Comparison of ENCODE assay signal across 1 cellular context in genomic region chr11:70270104-70270876, GRCh38.
A peak's percentile ranks its signal among the peaks of the same experiment; 100 is the strongest.
TF ChIP-seq lines count a peak whose summit lies in the region.

Gene PPFIA1, plus strand, starts transcription at chr11:70270690. Its CDS starts 1,483 bp downstream, at chr11:70272173.

TF ChIP-seq in HepG2, 621 proteins besides CTCF, POLR2A, EP300 and RAD21 (continued from another document and continues in another):
- no peak for TF ChIP-seq CSRNP2 (CRISPR knock-in tag; conservative IDR thresholded peaks at IDR 0.05; ENCODE audit: low read depth)
- TF ChIP-seq U2AF2 (IDR thresholded peaks at IDR 0.05; ENCODE audit: low read depth, low read length) = no peak
- no peak for TF ChIP-seq PCBP1 (IDR thresholded peaks at IDR 0.05; ENCODE audit: borderline replicate concordance, low read depth, low read length)
- TF ChIP-seq, protein P1, sequence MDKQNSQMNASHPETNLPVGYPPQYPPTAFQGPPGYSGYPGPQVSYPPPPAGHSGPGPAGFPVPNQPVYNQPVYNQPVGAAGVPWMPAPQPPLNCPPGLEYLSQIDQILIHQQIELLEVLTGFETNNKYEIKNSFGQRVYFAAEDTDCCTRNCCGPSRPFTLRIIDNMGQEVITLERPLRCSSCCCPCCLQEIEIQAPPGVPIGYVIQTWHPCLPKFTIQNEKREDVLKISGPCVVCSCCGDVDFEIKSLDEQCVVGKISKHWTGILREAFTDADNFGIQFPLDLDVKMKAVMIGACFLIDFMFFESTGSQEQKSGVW (CRISPR knock-in tag; IDR thresholded peaks at IDR 0.05; ENCODE audit: borderline replicate concordance) = no peak
- TF ChIP-seq, protein P2, sequence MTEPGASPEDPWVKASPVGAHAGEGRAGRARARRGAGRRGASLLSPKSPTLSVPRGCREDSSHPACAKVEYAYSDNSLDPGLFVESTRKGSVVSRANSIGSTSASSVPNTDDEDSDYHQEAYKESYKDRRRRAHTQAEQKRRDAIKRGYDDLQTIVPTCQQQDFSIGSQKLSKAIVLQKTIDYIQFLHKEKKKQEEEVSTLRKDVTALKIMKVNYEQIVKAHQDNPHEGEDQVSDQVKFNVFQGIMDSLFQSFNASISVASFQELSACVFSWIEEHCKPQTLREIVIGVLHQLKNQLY (CRISPR knock-in tag; IDR thresholded peaks at IDR 0.05) = no peak; the same call in 1 of the 2 replicates
- TF ChIP-seq ZBTB39 (CRISPR knock-in tag; IDR thresholded peaks at IDR 0.05) = no peak
- peak; percentile 7 for TF ChIP-seq RXRB (CRISPR knock-in tag; IDR thresholded peaks at IDR 0.05; ENCODE audit: borderline replicate concordance)
- TF ChIP-seq ZNF740 (CRISPR knock-in tag; IDR thresholded peaks at IDR 0.05) = peak; percentile 38; the same call in 1 of the 2 replicates
- no peak for TF ChIP-seq MEF2D (CRISPR knock-in tag; IDR thresholded peaks at IDR 0.05)
- no peak for TF ChIP-seq ZNF337 (CRISPR knock-in tag; IDR thresholded peaks at IDR 0.05; ENCODE audit: borderline replicate concordance, low read depth)
- TF ChIP-seq NFE2L1 (CRISPR knock-in tag; IDR thresholded peaks at IDR 0.05; ENCODE audit: borderline replicate concordance) = no peak
- peak; percentile 37; the same call in 1 of the 2 replicates for TF ChIP-seq ZNF160 (CRISPR knock-in tag; IDR thresholded peaks at IDR 0.05)
- no peak for TF ChIP-seq DR1 (CRISPR knock-in tag; IDR thresholded peaks at IDR 0.05)
- TF ChIP-seq ZBTB44 (CRISPR knock-in tag; IDR thresholded peaks at IDR 0.05) = no peak
- TF ChIP-seq, protein P3, sequence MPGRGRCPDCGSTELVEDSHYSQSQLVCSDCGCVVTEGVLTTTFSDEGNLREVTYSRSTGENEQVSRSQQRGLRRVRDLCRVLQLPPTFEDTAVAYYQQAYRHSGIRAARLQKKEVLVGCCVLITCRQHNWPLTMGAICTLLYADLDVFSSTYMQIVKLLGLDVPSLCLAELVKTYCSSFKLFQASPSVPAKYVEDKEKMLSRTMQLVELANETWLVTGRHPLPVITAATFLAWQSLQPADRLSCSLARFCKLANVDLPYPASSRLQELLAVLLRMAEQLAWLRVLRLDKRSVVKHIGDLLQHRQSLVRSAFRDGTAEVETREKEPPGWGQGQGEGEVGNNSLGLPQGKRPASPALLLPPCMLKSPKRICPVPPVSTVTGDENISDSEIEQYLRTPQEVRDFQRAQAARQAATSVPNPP (CRISPR knock-in tag; IDR thresholded peaks at IDR 0.05) = no peak
- 0 out of 2 replicates have a peak, but pooled peaks have one; percentile 17 for TF ChIP-seq PRDM15 (CRISPR knock-in tag; IDR thresholded peaks at IDR 0.05)
- no peak for TF ChIP-seq CEBPB (IDR thresholded peaks at IDR 0.05; ENCODE audit: borderline replicate concordance, low read depth, low read length)
- TF ChIP-seq HMG20A (CRISPR knock-in tag; IDR thresholded peaks at IDR 0.05; ENCODE audit: borderline replicate concordance) = no peak
- TF ChIP-seq, protein P4, sequence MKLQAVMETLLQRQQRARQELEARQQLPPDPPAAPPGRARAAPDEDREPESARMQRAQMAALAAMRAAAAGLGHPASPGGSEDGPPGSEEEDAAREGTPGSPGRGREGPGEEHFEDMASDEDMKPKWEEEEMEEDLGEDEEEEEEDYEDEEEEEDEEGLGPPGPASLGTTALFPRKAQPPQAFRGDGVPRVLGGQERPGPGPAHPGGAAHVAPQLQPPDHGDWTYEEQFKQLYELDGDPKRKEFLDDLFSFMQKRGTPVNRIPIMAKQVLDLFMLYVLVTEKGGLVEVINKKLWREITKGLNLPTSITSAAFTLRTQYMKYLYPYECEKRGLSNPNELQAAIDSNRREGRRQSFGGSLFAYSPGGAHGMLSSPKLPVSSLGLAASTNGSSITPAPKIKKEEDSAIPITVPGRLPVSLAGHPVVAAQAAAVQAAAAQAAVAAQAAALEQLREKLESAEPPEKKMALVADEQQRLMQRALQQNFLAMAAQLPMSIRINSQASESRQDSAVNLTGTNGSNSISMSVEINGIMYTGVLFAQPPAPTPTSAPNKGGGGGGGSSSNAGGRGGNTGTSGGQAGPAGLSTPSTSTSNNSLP (IDR thresholded peaks at IDR 0.05; ENCODE audit: low read depth, low read length) = no peak
- no peak for TF ChIP-seq ZNF124 (CRISPR knock-in tag; IDR thresholded peaks at IDR 0.05)
- TF ChIP-seq ZMYM3 (CRISPR knock-in tag; IDR thresholded peaks at IDR 0.05) = no peak
- TF ChIP-seq ZNF138 (CRISPR knock-in tag; IDR thresholded peaks at IDR 0.05; ENCODE audit: low read depth) = no peak
- peak; percentile 74 for TF ChIP-seq ZNF687 (CRISPR knock-in tag; IDR thresholded peaks at IDR 0.05)
- TF ChIP-seq ZNF44 (CRISPR knock-in tag; IDR thresholded peaks at IDR 0.05) = no peak
- no peak for TF ChIP-seq ATF4 (CRISPR knock-in tag; IDR thresholded peaks at IDR 0.05)
- TF ChIP-seq KLF13 (CRISPR knock-in tag; IDR thresholded peaks at IDR 0.05) = peak; percentile 82; the same call in 1 of the 2 replicates
- TF ChIP-seq TGIF2 (CRISPR knock-in tag; IDR thresholded peaks at IDR 0.05) = no peak
- TF ChIP-seq, protein P5, sequence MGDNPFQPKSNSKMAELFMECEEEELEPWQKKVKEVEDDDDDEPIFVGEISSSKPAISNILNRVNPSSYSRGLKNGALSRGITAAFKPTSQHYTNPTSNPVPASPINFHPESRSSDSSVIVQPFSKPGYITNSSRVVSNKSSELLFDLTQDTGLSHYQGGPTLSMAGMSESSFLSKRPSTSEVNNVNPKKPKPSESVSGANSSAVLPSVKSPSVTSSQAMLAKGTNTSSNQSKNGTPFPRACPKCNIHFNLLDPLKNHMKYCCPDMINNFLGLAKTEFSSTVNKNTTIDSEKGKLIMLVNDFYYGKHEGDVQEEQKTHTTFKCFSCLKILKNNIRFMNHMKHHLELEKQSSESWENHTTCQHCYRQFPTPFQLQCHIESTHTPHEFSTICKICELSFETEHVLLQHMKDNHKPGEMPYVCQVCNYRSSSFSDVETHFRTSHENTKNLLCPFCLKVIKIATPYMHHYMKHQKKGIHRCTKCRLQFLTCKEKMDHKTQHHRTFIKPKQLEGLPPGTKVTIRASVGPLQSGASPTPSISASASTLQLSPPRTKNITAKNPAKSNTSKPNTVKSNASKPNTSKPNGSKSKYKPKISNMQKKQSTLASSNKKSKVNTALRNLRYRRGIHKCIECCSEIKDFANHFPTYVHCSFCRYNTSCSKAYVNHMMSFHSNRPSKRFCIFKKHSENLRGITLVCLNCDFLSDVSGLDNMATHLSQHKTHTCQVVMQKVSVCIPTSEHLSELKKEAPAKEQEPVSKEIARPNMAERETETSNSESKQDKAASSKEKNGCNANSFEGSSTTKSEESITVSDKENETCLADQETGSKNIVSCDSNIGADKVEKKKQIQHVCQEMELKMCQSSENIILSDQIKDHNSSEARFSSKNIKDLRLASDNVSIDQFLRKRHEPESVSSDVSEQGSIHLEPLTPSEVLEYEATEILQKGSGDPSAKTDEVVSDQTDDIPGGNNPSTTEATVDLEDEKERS (CRISPR knock-in tag; IDR thresholded peaks at IDR 0.05) = 0 out of 2 replicates have a peak, but pooled peaks have one; percentile 22
- no peak for TF ChIP-seq HES4 (CRISPR knock-in tag; IDR thresholded peaks at IDR 0.05; ENCODE audit: borderline replicate concordance)
- no peak for TF ChIP-seq FLYWCH1 (CRISPR knock-in tag; IDR thresholded peaks at IDR 0.05)
- no peak for TF ChIP-seq NR2F1 (CRISPR knock-in tag; IDR thresholded peaks at IDR 0.05)
